ENCODE assay signal across 9 cellular contexts in the genomic region with DNA sequence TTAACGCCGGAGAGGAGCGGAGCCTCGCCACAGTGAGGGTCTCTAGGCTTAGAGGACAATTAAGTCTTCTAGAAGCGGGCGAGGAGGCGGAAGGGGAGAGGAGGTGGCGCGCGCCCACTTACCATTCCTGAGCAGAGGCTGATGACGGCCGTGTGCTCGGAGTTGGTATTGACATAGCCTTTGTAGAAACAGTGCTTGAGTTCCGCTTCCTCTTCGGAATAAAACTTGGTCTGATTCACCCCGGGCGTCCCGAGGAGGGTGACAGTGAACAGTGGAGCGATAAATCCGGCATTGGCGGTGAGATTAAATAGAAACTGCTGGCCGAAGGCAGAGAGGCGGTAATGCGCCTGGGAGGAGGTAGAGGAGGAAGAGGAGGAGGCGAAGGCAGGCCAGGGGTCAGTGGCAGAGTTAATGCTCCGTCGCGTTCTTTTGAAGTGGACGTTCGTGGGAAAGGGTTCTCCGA. TPM values are rescaled to one million over a fixed set of nuclear protein-coding genes. Genes with fewer than 3 reads are reported as not detected.
DNase-seq lines count a peak whose midpoint lies in the region; ATAC-seq and TF ChIP-seq lines count a peak whose summit lies in the region.
"Had no signal": no experiment of that assay in that cellular context is flagged by ENCODE, and none has a peak within 500 bp of the region (broad histone marks: within the 10 kb centered on the region; RNA-seq: fewer than 3 reads in every experiment).

No MANE protein-coding gene starts in this region.

- CTCF ChIA-PET in BJ (lab: Yijun Ruan, JAX), result interaction anchor here (1.6 kb wide), 1 partner anchor 392 kb away, joined by 3 read pairs; no protein-coding TSS in a partner anchor
- CTCF ChIA-PET in activated CD4-positive, alpha-beta T cell treated with anti-CD3 and anti-CD28 coated beads, Interleukin-2, amount 10 ng/mL, durations not matched to agents 7 days and 5 days (lab: Charles Lee), result no interaction called here

- H2AFZ ChIP-seq in mesenchymal stem cell (ENCODE audit: low read depth, low read length), result peak overlapping the region; percentile 32

- peak overlapping the region; percentile 45 for H4K8ac ChIP-seq in mesenchymal stem cell (ENCODE audit: low read length)

- no peak overlapping the region for H3K27ac Mint-ChIP-seq in activated CD4-positive, alpha-beta T cell treated with anti-CD3 and anti-CD28 coated beads, Interleukin-2, amount 10 ng/mL, durations not matched to agents 7 days and 5 days

- no peak overlapping the region for H2BK5ac ChIP-seq in mesenchymal stem cell (ENCODE audit: low read depth, low read length, poor library complexity, severe bottlenecking)

- no peaks in the 10 kb centered on the region for H3K9me3 Mint-ChIP-seq in activated CD4-positive, alpha-beta T cell treated with anti-CD3 and anti-CD28 coated beads, Interleukin-2, amount 10 ng/mL, durations not matched to agents 7 days and 5 days

- H3K4me1 Mint-ChIP-seq in activated CD4-positive, alpha-beta T cell treated with anti-CD3 and anti-CD28 coated beads, Interleukin-2, amount 10 ng/mL, durations not matched to agents 7 days and 5 days, result peaks cover 2% of the 10 kb centered on the region

- H3K4me3 ChIP-seq in BJ (ENCODE audit: low read depth, low read length), result peak overlapping the region; percentile 56
- peak overlapping the region; percentile 28 for H3K4me3 ChIP-seq in LNCaP clone FGC (ENCODE audit: low read depth, low read length)
- peak overlapping the region; percentile 82 to 87 for H3K4me3 ChIP-seq in duodenal mucosa (ENCODE audit: low read depth in 1 of 2, low read length in 2 of 2)
- H3K4me3 ChIP-seq in mesenchymal stem cell (ENCODE audit: insufficient read depth in 1 of 2, low read depth in 1 of 2, low read length in 2 of 2), result peak overlapping the region; percentile 62 to 96

- no peak overlapping the region for H3K4me3 Mint-ChIP-seq in activated CD4-positive, alpha-beta T cell treated with anti-CD3 and anti-CD28 coated beads, Interleukin-2, amount 10 ng/mL, durations not matched to agents 7 days and 5 days
- H3K4me3 Mint-ChIP-seq: central memory CD8-positive, alpha-beta T cell had no signal

- H3K27ac ChIP-seq in duodenal mucosa (ENCODE audit: low read depth, low read length), result peak overlapping the region; percentile 83
- peak overlapping the region; percentile 83 for H3K27ac ChIP-seq in mesenchymal stem cell (ENCODE audit: low read length, poor library complexity, severe bottlenecking)

- H3K14ac ChIP-seq in mesenchymal stem cell (ENCODE audit: low read length in 2 of 2), result peak overlapping the region in 1 of 2 experiments; percentile 28

- no peak overlapping the region for H2BK15ac ChIP-seq in mesenchymal stem cell (ENCODE audit: low read depth, poor library complexity, severe bottlenecking)

- no peak overlapping the region for H4K91ac ChIP-seq in mesenchymal stem cell (ENCODE audit: low read length)

- H3K4me1 ChIP-seq in duodenal mucosa (ENCODE audit: control insufficient read depth in 1 of 2, insufficient read depth in 2 of 2, low read length in 2 of 2), result peaks cover 16 to 18% of the 10 kb centered on the region in 2 donors
- H3K4me1 ChIP-seq in mesenchymal stem cell (ENCODE audit: control insufficient read depth, insufficient read depth, low read depth, low read length), result peaks cover 3% of the 10 kb centered on the region

- no peak overlapping the region for H2AK5ac ChIP-seq in mesenchymal stem cell (ENCODE audit: low read length, severe bottlenecking)

- H3K18ac ChIP-seq in mesenchymal stem cell (ENCODE audit: low read depth in 1 of 2, low read length in 2 of 2), result peak overlapping the region; percentile 50 to 58

- peak overlapping the region; percentile 74 to 84 for H3K9ac ChIP-seq in duodenal mucosa (ENCODE audit: low read depth in 1 of 2, low read length in 2 of 2)
- H3K9ac ChIP-seq in mesenchymal stem cell (ENCODE audit: low read length), result peak overlapping the region; percentile 95

- H3K9me3 ChIP-seq in duodenal mucosa (ENCODE audit: control insufficient read depth in 1 of 2, low read length in 2 of 2), result no peaks in the 10 kb centered on the region
- no peaks in the 10 kb centered on the region for H3K9me3 ChIP-seq in mesenchymal stem cell (ENCODE audit: control insufficient read depth, low read length)

- peak overlapping the region; percentile 44 to 90 for H3K23ac ChIP-seq in mesenchymal stem cell (ENCODE audit: low read length in 2 of 2)

- DNase-seq in BJ (ENCODE audit: low read depth), result no peak
- DNase-seq in LNCaP clone FGC (ENCODE audit: low read depth), result no peak
- DNase-seq in mesenchymal stem cell, result peak; percentile 88
- DNase-seq in GF-D8 (lab: John Stamatoyannopoulos, UW), result no peak
- DNase-seq in activated CD4-positive, alpha-beta T cell treated with anti-CD3 and anti-CD28 coated beads, Interleukin-2, amount 10 ng/mL, durations not matched to agents 7 days and 5 days, result no peak
- DNase-seq in posterior vena cava (ENCODE audit: low spot score), result no peak

- no peak for ATAC-seq in HG03439 (IDR thresholded peaks at IDR 0.05; ENCODE audit: unreplicated experiment)

- TF ChIP-seq CTCF in BJ (IDR thresholded peaks at IDR 0.05; ENCODE audit: insufficient read depth, low read depth, low read length), result no peak
- TF ChIP-seq CTCF in LNCaP clone FGC (IDR thresholded peaks at IDR 0.05; ENCODE audit: control insufficient read depth, extremely low read depth, insufficient read depth), result no peak

- H3K4me2 ChIP-seq in mesenchymal stem cell (ENCODE audit: low read length, poor library complexity, severe bottlenecking), result peak overlapping the region; percentile 80

- H3K27me3 ChIP-seq in BJ (ENCODE audit: control insufficient read depth, insufficient read depth, low read length) (no peaks in the 10 kb centered on the region), duodenal mucosa (ENCODE audit: control insufficient read depth in 1 of 2, insufficient read depth in 2 of 2, low read length in 2 of 2) (no peaks in the 10 kb centered on the region), mesenchymal stem cell (ENCODE audit: control insufficient read depth in 1 of 2, insufficient read depth in 1 of 2, low read length in 2 of 2) (no peaks in the 10 kb centered on the region)

- H3K27me3 Mint-ChIP-seq in activated CD4-positive, alpha-beta T cell treated with anti-CD3 and anti-CD28 coated beads, Interleukin-2, amount 10 ng/mL, durations not matched to agents 7 days and 5 days, result peaks cover 58% of the 10 kb centered on the region

- intact Hi-C loops in posterior vena cava (cut with DNase I), result loop anchor here in 1 of 2 donors (10.0 kb wide), 1 partner anchor 152 kb away; no protein-coding TSS in a partner anchor

- POLR2A ChIA-PET in BJ (lab: Charles Lee), result no interaction called here
- POLR2A ChIA-PET in activated CD4-positive, alpha-beta T cell treated with anti-CD3 and anti-CD28 coated beads, Interleukin-2, amount 10 ng/mL, durations not matched to agents 7 days and 5 days (lab: Charles Lee), result no interaction called here

- WGBS in mesenchymal stem cell, result under 1% methylated on average over 28 of the region's 31 CpGs

- H3K4ac ChIP-seq in mesenchymal stem cell (ENCODE audit: low read depth in 1 of 2, low read length in 2 of 2), result peak overlapping the region in 1 of 2 experiments; percentile 70

- no peak overlapping the region for H2BK120ac ChIP-seq in mesenchymal stem cell (ENCODE audit: low read depth, low read length)

- H3K79me1 ChIP-seq in mesenchymal stem cell (replicated peaks; ENCODE audit: low read length, poor library complexity, severe bottlenecking), result peaks cover 17% of the 10 kb centered on the region

- H3K36me3 ChIP-seq in BJ (ENCODE audit: control insufficient read depth, insufficient read depth, low read length) (no peaks in the 10 kb centered on the region), duodenal mucosa (ENCODE audit: control insufficient read depth in 1 of 2, insufficient read depth in 2 of 2, low read length in 2 of 2) (no peaks in the 10 kb centered on the region), mesenchymal stem cell (ENCODE audit: control insufficient read depth in 1 of 2, insufficient read depth in 2 of 2, low read depth in 1 of 2, low read length in 2 of 2) (no peaks in the 10 kb centered on the region)

- peak overlapping the region in 1 of 2 experiments; percentile 40 for H2BK12ac ChIP-seq in mesenchymal stem cell (ENCODE audit: low read length in 2 of 2)

- no peaks in the 10 kb centered on the region for H3K36me3 Mint-ChIP-seq in activated CD4-positive, alpha-beta T cell treated with anti-CD3 and anti-CD28 coated beads, Interleukin-2, amount 10 ng/mL, durations not matched to agents 7 days and 5 days (ENCODE audit: low read depth)

RNA-seq across cellular contexts. Expression of a gene that starts 1.3 kb away (rescaled TPM):
- polyA plus RNA-seq in BJ (2011; rRNA removed), result 0.16 and 0.26 TPM in 2 replicates
- 0.36 and 0.38 TPM in 2 replicates for polyA minus RNA-seq in BJ (2011; rRNA and poly(A)+ RNA removed)
- polyA plus RNA-seq in mesenchymal stem cell (2013, experiment 1 of 2), result 13.6 TPM
- 12.3 TPM for polyA plus RNA-seq in mesenchymal stem cell (2013, experiment 2 of 2)
- total RNA-seq in activated CD4-positive, alpha-beta T cell treated with anti-CD3 and anti-CD28 coated beads, Interleukin-2, amount 10 ng/mL, durations not matched to agents 7 days and 5 days, result not detected
- total RNA-seq in posterior vena cava, result 100 to 1,000 TPM in 1 of 2 donors, 10 to 100 TPM in 1; 82.8 to 105 TPM

Comparison
In these comparisons a context has a peak if more than half of its experiments do, and no peak if none do; other contexts are left out.
1. H3K4me3 ChIP-seq: peak in every context shown above with its lines; median percentile 84 in duodenal mucosa; 79 in mesenchymal stem cell; 56 in BJ; 28 in LNCaP clone FGC.
2. RNA of a gene that starts 1.3 kb away (total RNA-seq): 82.8 to 105 TPM in posterior vena cava; not detected in activated CD4-positive, alpha-beta T cell treated with anti-CD3 and anti-CD28 coated beads, Interleukin-2, amount 10 ng/mL, durations not matched to agents 7 days and 5 days; every median in the first group is over 10 times any median in the second.